In genomic region chr2:237201461-237202287, GRCh38 we compare ENCODE assay signal across 9 cellular contexts.
DNase-seq lines count a peak whose midpoint lies in the region; ATAC-seq, FAIRE-seq and TF ChIP-seq lines count a peak whose summit lies in the region.
"Had no signal": no experiment of that assay in that cellular context is flagged by ENCODE, and none has a peak within 500 bp of the region (broad histone marks: within the 10 kb centered on the region; RNA-seq: fewer than 3 reads in every experiment).

No MANE protein-coding gene starts in this region.

- BruUV-seq in Panc1 (replicated peaks; lab: Mats Ljungman, UMichigan): no TSS peak

- H3F3A ChIP-seq in GM23248 (ENCODE audit: insufficient read depth): peaks cover 73% of the 10 kb centered on the region

- peak; percentile 80 for DNase-seq in AG08396 (ENCODE audit: low spot score)
- DNase-seq in GM23248: peak; percentile 95
- no peak for DNase-seq in Panc1 (ENCODE audit: low read depth, low spot score)
- DNase-seq in hepatic stellate cell (ENCODE audit: low spot score): peak; percentile 88
- peak; percentile 90 for DNase-seq in urothelium cell line (ENCODE audit: low spot score)
- DNase-seq in retina: no peak
- DNase-seq in HEK293T (ENCODE audit: extremely low spot score): no peak
- no peak for DNase-seq in activated CD4-positive, alpha-beta T cell treated with anti-CD3 and anti-CD28 coated beads, Interleukin-2, amount 50 U/mL, for 1 hour
- DNase-seq: activated T-cell treated with anti-CD3 and anti-CD28 coated beads, Interleukin-2, amount 50 U/mL, for 4 hours had no signal

- peak overlapping the region; percentile 41 for H3K4me2 ChIP-seq in GM23248 (ENCODE audit: unreplicated experiment)

- H2AFZ ChIP-seq in GM23248: no peak overlapping the region

- TF ChIP-seq CTCF in Panc1 (IDR thresholded peaks at IDR 0.05): no peak

- H3K27ac ChIP-seq in GM23248: peak overlapping the region; percentile 81
- peak overlapping the region; percentile 71 for H3K27ac ChIP-seq in Panc1 (ENCODE audit: low read length)

- in situ Hi-C loops in GM23248 (cut with MboI): no loop called here
- in situ Hi-C loops in Panc1 (cut with HindIII; ENCODE audit: low pct_unique_long_range_greater_than_20kb, low sequenced_read_pairs): no loop called here

- H3K9me3 ChIP-seq in GM23248 (ENCODE audit: low read depth) (no peaks in the 10 kb centered on the region), Panc1 (ENCODE audit: control insufficient read depth, insufficient read depth, low read depth, low read length) (no peaks in the 10 kb centered on the region; the same call in 1 of the 2 replicates)

- no peaks in the 10 kb centered on the region for H4K20me1 ChIP-seq in GM23248 (ENCODE audit: insufficient read depth)

- H3K36me3 ChIP-seq in GM23248 (ENCODE audit: low read depth) (no peaks in the 10 kb centered on the region), Panc1 (ENCODE audit: control insufficient read depth, insufficient read depth, low read length) (no peaks in the 10 kb centered on the region)

- H3K4me3 ChIP-seq in GM23248: no peak overlapping the region
- H3K4me3 ChIP-seq in Panc1 (ENCODE audit: low read depth in 2 of 2, low read length in 2 of 2): no peak overlapping the region

- CTCF ChIA-PET in Panc1 (lab: Charles Lee): interaction anchor here (0.5 kb wide), 1 partner anchor 58 kb away, joined by 4 read pairs; no protein-coding TSS in a partner anchor
- CTCF ChIA-PET in HEK293T (lab: Yijun Ruan, JAX): interaction anchor here (0.5 kb wide), 1 partner anchor 104 kb away, joined by 7 read pairs; no protein-coding TSS in a partner anchor

- H3K9me2 ChIP-seq in GM23248 (ENCODE audit: insufficient read depth): no peaks in the 10 kb centered on the region

- H3K9ac ChIP-seq in GM23248: peak overlapping the region; percentile 54; the same call in 1 of the 2 replicates

- no peaks in the 10 kb centered on the region for H3K27me3 ChIP-seq in GM23248 (replicated peaks; ENCODE audit: insufficient read depth)
- no peaks in the 10 kb centered on the region for H3K27me3 ChIP-seq in Panc1 (ENCODE audit: control insufficient read depth, insufficient read depth, low read length)

- POLR2A ChIA-PET in Panc1 (lab: Charles Lee): no interaction called here
- POLR2A ChIA-PET in HEK293T (lab: Yijun Ruan, JAX): no interaction called here

- no peaks in the 10 kb centered on the region for H3K79me2 ChIP-seq in GM23248 (ENCODE audit: insufficient read depth)

- 31 to 34% methylated on average over 14 of the region's 14 CpGs for WGBS in GM23248 (ENCODE audit: low coverage in 1 of 2, low lambda C conversion rate in 2 of 2, missing lambda C conversion rate in 2 of 2), 2 experiments

- FAIRE-seq in urothelium cell line (lab: Jason Lieb, UNC): no peak

- peaks cover 47% of the 10 kb centered on the region for H3K4me1 ChIP-seq in GM23248 (ENCODE audit: insufficient read depth)
- H3K4me1 ChIP-seq in Panc1 (ENCODE audit: control insufficient read depth, insufficient read depth, low read length): peaks cover 24% of the 10 kb centered on the region

- ATAC-seq in Panc1: peak; percentile 93

- intact Hi-C loops in Panc1 (cut with micrococcal nuclease; ENCODE audit: unreplicated experiment): no loop called here

TF ChIP-seq in HEK293T, 16 proteins besides CTCF, POLR2A, EP300 and RAD21:
- no peak for TF ChIP-seq PKNOX1 (IDR thresholded peaks at IDR 0.05)
- TF ChIP-seq LEF1 (IDR thresholded peaks at IDR 0.05; ENCODE audit: borderline replicate concordance): no peak
- TF ChIP-seq SUZ12 (IDR thresholded peaks at IDR 0.05): no peak
- TF ChIP-seq FOXK2 (IDR thresholded peaks at IDR 0.05): no peak
- TF ChIP-seq SP1 (IDR thresholded peaks at IDR 0.05): no peak
- TF ChIP-seq FOXA1 (IDR thresholded peaks at IDR 0.05): no peak
- no peak for TF ChIP-seq CTBP1 (IDR thresholded peaks at IDR 0.05; ENCODE audit: borderline replicate concordance)
- no peak for TF ChIP-seq FOXM1 (IDR thresholded peaks at IDR 0.05; ENCODE audit: borderline replicate concordance)
- TF ChIP-seq ELF4 (IDR thresholded peaks at IDR 0.05): no peak
- no peak for TF ChIP-seq BHLHE40 (IDR thresholded peaks at IDR 0.05; ENCODE audit: borderline replicate concordance)
- no peak for TF ChIP-seq L3MBTL2 (conservative IDR thresholded peaks at IDR 0.05)
- TF ChIP-seq HDGF (IDR thresholded peaks at IDR 0.05; ENCODE audit: borderline replicate concordance): no peak
- TF ChIP-seq ZNF384 (IDR thresholded peaks at IDR 0.05): no peak
- no peak for TF ChIP-seq ARNT (IDR thresholded peaks at IDR 0.05)
- no peak for TF ChIP-seq NFRKB (IDR thresholded peaks at IDR 0.05)
- no peak for TF ChIP-seq TARDBP (IDR thresholded peaks at IDR 0.05)
TF ChIP-seq in HEK293T: peak in this region for 0.

Comparison
In these comparisons a context has a peak if more than half of its experiments do, and no peak if none do; other contexts are left out.
1. DNase-seq: peak in AG08396 (single experiment), GM23248 (single experiment), hepatic stellate cell (single experiment) and urothelium cell line (single experiment); none in Panc1 (single experiment), retina (single experiment), HEK293T (single experiment) and activated CD4-positive, alpha-beta T cell treated with anti-CD3 and anti-CD28 coated beads, Interleukin-2, amount 50 U/mL, for 1 hour (single experiment).